In the genomic region with DNA sequence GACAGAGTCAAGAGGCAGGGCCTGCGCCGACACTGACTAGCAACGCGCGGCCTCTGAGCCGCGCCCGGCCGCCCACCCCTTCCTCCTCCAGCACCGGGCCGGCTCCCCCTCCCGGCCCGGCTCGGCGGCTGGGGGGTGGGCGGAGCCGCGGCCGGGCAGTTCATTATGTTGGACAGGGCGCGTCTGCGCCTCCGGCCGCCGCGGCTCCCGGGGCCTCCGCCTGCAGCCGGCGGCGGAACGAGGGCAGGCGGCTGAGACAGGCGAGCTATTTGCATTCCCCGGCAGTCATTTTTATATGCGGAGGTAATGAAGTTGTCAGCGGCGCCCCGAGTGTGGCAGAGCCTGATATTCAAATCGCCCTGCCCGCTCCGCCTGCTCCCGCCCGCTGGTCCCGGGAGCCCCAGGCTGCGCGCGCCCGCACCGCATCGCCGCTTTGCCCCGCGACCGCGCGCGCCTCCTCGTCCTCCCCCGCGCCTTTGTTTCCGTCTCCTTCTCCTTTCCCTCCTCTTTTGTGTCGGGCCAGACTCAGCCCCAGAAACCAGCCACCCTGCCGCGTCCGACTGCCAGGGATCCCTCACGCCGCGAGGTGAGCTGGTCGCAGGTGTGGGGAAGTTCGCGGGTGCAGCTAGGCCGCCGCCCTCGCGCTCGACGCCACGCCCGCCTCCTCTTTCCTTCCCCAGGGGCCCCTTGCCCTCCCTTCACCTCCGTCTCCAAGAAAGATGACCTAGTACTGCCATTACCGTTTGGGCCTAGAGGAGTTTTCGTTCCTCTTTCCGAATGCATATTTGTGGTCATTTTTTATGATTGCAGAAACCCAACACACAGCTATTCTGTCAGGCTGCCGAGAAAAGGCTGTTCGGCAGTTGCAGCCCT, we compare ENCODE assay signal across 1 cellular context.
TF ChIP-seq lines count a peak whose summit lies in the region.

No MANE protein-coding gene starts in this region.

TF ChIP-seq in K562, 482 proteins besides CTCF, POLR2A, EP300 and RAD21 (continued from another document and continues in another):
- no peak for TF ChIP-seq ZNF134 (CRISPR knock-in tag; conservative IDR thresholded peaks at IDR 0.05)
- TF ChIP-seq PHF21A (IDR thresholded peaks at IDR 0.05; ENCODE audit: borderline replicate concordance, low read depth), result no peak
- TF ChIP-seq ZBTB26 (CRISPR knock-in tag; IDR thresholded peaks at IDR 0.05), result 0 out of 2 replicates have a peak, but pooled peaks have one; percentile 19
- no peak for TF ChIP-seq ZNF274 (IDR thresholded peaks at IDR 0.05; ENCODE audit: borderline replicate concordance, low read depth, low read length)
- TF ChIP-seq ZBTB11 (CRISPR knock-in tag; IDR thresholded peaks at IDR 0.05), result peak in 1 of 3 experiments; percentile 73; a peak in 2 of 6 replicates
- TF ChIP-seq HDAC1 (IDR thresholded peaks at IDR 0.05), result peak in 1 of 2 experiments; percentile 57; a peak in 2 of 4 replicates
- TF ChIP-seq THRB (CRISPR knock-in tag; conservative IDR thresholded peaks at IDR 0.05), result no peak
- TF ChIP-seq KDM1A (IDR thresholded peaks at IDR 0.05), result 0 out of 4 replicates have a peak, but pooled peaks of 1 of the 2 experiments have one; percentile 29
- TF ChIP-seq CUX1 (CRISPR knock-in tag; IDR thresholded peaks at IDR 0.05), result peak; percentile 65; the same call in 1 of the 2 replicates
- TF ChIP-seq FOXA3 (CRISPR knock-in tag; conservative IDR thresholded peaks at IDR 0.05 in 1 of 2, IDR thresholded peaks at IDR 0.05 in 1 of 2), result peak in 1 of 2 experiments; percentile 54; a peak in 1 of 4 replicates
- no peak for TF ChIP-seq SREBF2 (CRISPR knock-in tag; IDR thresholded peaks at IDR 0.05)
- 0 out of 2 replicates have a peak, but pooled peaks have one; percentile 8 for TF ChIP-seq POLR2AphosphoS5 (IDR thresholded peaks at IDR 0.05; ENCODE audit: control insufficient read depth, insufficient read depth, low read depth, low read length)
- TF ChIP-seq, protein P1, sequence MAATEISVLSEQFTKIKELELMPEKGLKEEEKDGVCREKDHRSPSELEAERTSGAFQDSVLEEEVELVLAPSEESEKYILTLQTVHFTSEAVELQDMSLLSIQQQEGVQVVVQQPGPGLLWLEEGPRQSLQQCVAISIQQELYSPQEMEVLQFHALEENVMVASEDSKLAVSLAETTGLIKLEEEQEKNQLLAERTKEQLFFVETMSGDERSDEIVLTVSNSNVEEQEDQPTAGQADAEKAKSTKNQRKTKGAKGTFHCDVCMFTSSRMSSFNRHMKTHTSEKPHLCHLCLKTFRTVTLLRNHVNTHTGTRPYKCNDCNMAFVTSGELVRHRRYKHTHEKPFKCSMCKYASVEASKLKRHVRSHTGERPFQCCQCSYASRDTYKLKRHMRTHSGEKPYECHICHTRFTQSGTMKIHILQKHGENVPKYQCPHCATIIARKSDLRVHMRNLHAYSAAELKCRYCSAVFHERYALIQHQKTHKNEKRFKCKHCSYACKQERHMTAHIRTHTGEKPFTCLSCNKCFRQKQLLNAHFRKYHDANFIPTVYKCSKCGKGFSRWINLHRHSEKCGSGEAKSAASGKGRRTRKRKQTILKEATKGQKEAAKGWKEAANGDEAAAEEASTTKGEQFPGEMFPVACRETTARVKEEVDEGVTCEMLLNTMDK (IDR thresholded peaks at IDR 0.05; ENCODE audit: borderline replicate concordance, insufficient read depth, low read depth, low read length, poor library complexity, severe bottlenecking), result peak; percentile 39
- TF ChIP-seq TOE1 (IDR thresholded peaks at IDR 0.05; ENCODE audit: borderline replicate concordance), result peak; percentile 56; the same call in 1 of the 2 replicates
- no peak for TF ChIP-seq TOE1 (CRISPR knock-in tag; IDR thresholded peaks at IDR 0.05; ENCODE audit: borderline replicate concordance, low read depth)
- TF ChIP-seq, protein P2, sequence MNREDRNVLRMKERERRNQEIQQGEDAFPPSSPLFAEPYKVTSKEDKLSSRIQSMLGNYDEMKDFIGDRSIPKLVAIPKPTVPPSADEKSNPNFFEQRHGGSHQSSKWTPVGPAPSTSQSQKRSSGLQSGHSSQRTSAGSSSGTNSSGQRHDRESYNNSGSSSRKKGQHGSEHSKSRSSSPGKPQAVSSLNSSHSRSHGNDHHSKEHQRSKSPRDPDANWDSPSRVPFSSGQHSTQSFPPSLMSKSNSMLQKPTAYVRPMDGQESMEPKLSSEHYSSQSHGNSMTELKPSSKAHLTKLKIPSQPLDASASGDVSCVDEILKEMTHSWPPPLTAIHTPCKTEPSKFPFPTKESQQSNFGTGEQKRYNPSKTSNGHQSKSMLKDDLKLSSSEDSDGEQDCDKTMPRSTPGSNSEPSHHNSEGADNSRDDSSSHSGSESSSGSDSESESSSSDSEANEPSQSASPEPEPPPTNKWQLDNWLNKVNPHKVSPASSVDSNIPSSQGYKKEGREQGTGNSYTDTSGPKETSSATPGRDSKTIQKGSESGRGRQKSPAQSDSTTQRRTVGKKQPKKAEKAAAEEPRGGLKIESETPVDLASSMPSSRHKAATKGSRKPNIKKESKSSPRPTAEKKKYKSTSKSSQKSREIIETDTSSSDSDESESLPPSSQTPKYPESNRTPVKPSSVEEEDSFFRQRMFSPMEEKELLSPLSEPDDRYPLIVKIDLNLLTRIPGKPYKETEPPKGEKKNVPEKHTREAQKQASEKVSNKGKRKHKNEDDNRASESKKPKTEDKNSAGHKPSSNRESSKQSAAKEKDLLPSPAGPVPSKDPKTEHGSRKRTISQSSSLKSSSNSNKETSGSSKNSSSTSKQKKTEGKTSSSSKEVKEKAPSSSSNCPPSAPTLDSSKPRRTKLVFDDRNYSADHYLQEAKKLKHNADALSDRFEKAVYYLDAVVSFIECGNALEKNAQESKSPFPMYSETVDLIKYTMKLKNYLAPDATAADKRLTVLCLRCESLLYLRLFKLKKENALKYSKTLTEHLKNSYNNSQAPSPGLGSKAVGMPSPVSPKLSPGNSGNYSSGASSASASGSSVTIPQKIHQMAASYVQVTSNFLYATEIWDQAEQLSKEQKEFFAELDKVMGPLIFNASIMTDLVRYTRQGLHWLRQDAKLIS (CRISPR knock-in tag; IDR thresholded peaks at IDR 0.05), result 0 out of 2 replicates have a peak, but pooled peaks have one; percentile 21
- TF ChIP-seq TCF7 (IDR thresholded peaks at IDR 0.05; ENCODE audit: borderline replicate concordance), result 0 out of 2 replicates have a peak, but pooled peaks have one; percentile 25
- TF ChIP-seq CAMTA2 (CRISPR knock-in tag; conservative IDR thresholded peaks at IDR 0.05), result no peak
- TF ChIP-seq GTF2A2 (tag; IDR thresholded peaks at IDR 0.05), result no peak
- TF ChIP-seq SUPT5H (IDR thresholded peaks at IDR 0.05), result peak; percentile 32; the same call in 1 of the 2 replicates
- TF ChIP-seq ZNF707 (CRISPR knock-in tag; conservative IDR thresholded peaks at IDR 0.05), result no peak
- 0 out of 2 replicates have a peak, but pooled peaks have one; percentile 70 for TF ChIP-seq NBN (IDR thresholded peaks at IDR 0.05; ENCODE audit: low read depth)
- TF ChIP-seq ZNF263 (CRISPR knock-in tag; IDR thresholded peaks at IDR 0.05; ENCODE audit: borderline replicate concordance), result peak; percentile 74
- TF ChIP-seq CBFA2T2 (conservative IDR thresholded peaks at IDR 0.05), result no peak
- TF ChIP-seq SMARCB1 (IDR thresholded peaks at IDR 0.05; ENCODE audit: insufficient read length, low read depth), result no peak
- TF ChIP-seq RNF2 (IDR thresholded peaks at IDR 0.05), result peak; percentile 48; the same call in 1 of the 2 replicates
- no peak for TF ChIP-seq ATF1 (CRISPR knock-in tag; IDR thresholded peaks at IDR 0.05)
- peak; percentile 26; the same call in 1 of the 2 replicates for TF ChIP-seq ATF1 (tag; IDR thresholded peaks at IDR 0.05)
- no peak for TF ChIP-seq JUN (IDR thresholded peaks at IDR 0.05; ENCODE audit: borderline replicate concordance, low read depth, low read length)
- peak; percentile 75; the same call in 1 of the 2 replicates for TF ChIP-seq JUN (CRISPR knock-in tag; IDR thresholded peaks at IDR 0.05; ENCODE audit: borderline replicate concordance)
- TF ChIP-seq GABPB1 (CRISPR knock-in tag; IDR thresholded peaks at IDR 0.05), result peak; percentile 63
- peak; percentile 75 for TF ChIP-seq NRF1 (conservative IDR thresholded peaks at IDR 0.05 in 1 of 2, IDR thresholded peaks at IDR 0.05 in 1 of 2)
- TF ChIP-seq MNT (conservative IDR thresholded peaks at IDR 0.05), result peak in 1 of 2 experiments; percentile 32; a peak in 2 of 4 replicates
